2 cellular contexts compared by ENCODE assay signal in genomic region chr1:109980324-109981127, GRCh38.
A peak's percentile ranks its signal among the peaks of the same experiment; 100 is the strongest.
TF ChIP-seq lines count a peak whose summit lies in the region.

No MANE protein-coding gene starts in this region.

TF ChIP-seq in Ishikawa, 13 proteins besides CTCF, POLR2A, EP300 and RAD21:
- TF ChIP-seq EGR1 (IDR thresholded peaks at IDR 0.05) (no peak), FOXM1 (IDR thresholded peaks at IDR 0.05; ENCODE audit: borderline replicate concordance, low read depth) (no peak), TAF1 (IDR thresholded peaks at IDR 0.05; ENCODE audit: low read depth) (no peak), CEBPB (IDR thresholded peaks at IDR 0.05) (no peak), ZBTB7A (IDR thresholded peaks at IDR 0.05; ENCODE audit: low read depth) (0 out of 2 replicates have a peak, but pooled peaks have one; percentile 52), TEAD4 (IDR thresholded peaks at IDR 0.05) (no peak)

TF ChIP-seq in K562, 482 proteins besides CTCF, POLR2A, EP300 and RAD21:
- TF ChIP-seq NR4A1 (CRISPR knock-in tag; IDR thresholded peaks at IDR 0.05) (no peak), NR4A1 (tag; IDR thresholded peaks at IDR 0.05) (peak; percentile 70), DEAF1 (CRISPR knock-in tag; IDR thresholded peaks at IDR 0.05) (peak; percentile 58), ZNF512 (tag; IDR thresholded peaks at IDR 0.05) (peak; percentile 30; the same call in 1 of the 2 replicates), TAF7 (tag; IDR thresholded peaks at IDR 0.05) (no peak), MAFF (IDR thresholded peaks at IDR 0.05; ENCODE audit: low read length) (no peak), ZBTB11 (CRISPR knock-in tag; IDR thresholded peaks at IDR 0.05) (peak in 1 of 3 experiments; percentile 20; a peak in 1 of 6 replicates), CXXC5 (CRISPR knock-in tag; IDR thresholded peaks at IDR 0.05) (peak; percentile 29; the same call in 1 of the 2 replicates), SMC3 (conservative IDR thresholded peaks at IDR 0.05; ENCODE audit: insufficient read depth, low read depth, low read length) (peak; percentile 57), COPS2 (conservative IDR thresholded peaks at IDR 0.05) (no peak), MITF (IDR thresholded peaks at IDR 0.05) (no peak), ELF1 (tag; IDR thresholded peaks at IDR 0.05) (peak; percentile 42; the same call in 1 of the 2 replicates), HMG20B (CRISPR knock-in tag; IDR thresholded peaks at IDR 0.05) (no peak), L3MBTL2 (IDR thresholded peaks at IDR 0.05) (peak; percentile 20; the same call in 1 of the 2 replicates), JUND (IDR thresholded peaks at IDR 0.05; ENCODE audit: borderline replicate concordance, low read depth, low read length) (no peak), JUND (tag; IDR thresholded peaks at IDR 0.05; ENCODE audit: borderline replicate concordance, low read depth, low read length) (peak; percentile 34; the same call in 1 of the 3 replicates), E2F5 (CRISPR knock-in tag; IDR thresholded peaks at IDR 0.05) (no peak), STAG1 (CRISPR knock-in tag; IDR thresholded peaks at IDR 0.05; ENCODE audit: borderline replicate concordance) (peak; percentile 52; the same call in 1 of the 2 replicates), ZNF165 (CRISPR knock-in tag; IDR thresholded peaks at IDR 0.05; ENCODE audit: borderline replicate concordance) (peak; percentile 54; the same call in 1 of the 2 replicates), CC2D1A (IDR thresholded peaks at IDR 0.05) (peak; percentile 80), ARID2 (IDR thresholded peaks at IDR 0.05) (peak; percentile 89; the same call in 1 of the 2 replicates), CTBP1 (IDR thresholded peaks at IDR 0.05; ENCODE audit: borderline replicate concordance) (peak; percentile 63; the same call in 1 of the 2 replicates), ZNF592 (IDR thresholded peaks at IDR 0.05) (peak; percentile 85; the same call in 1 of the 2 replicates), THAP12 (CRISPR knock-in tag; IDR thresholded peaks at IDR 0.05) (0 out of 2 replicates have a peak, but pooled peaks have one; percentile 20), ZEB2 (IDR thresholded peaks at IDR 0.05) (peak; percentile 51; the same call in 1 of the 2 replicates), MEF2D (tag; conservative IDR thresholded peaks at IDR 0.05; ENCODE audit: low read depth) (no peak)
